Comparison of ENCODE assay signal across 8 cellular contexts in the genomic region with DNA sequence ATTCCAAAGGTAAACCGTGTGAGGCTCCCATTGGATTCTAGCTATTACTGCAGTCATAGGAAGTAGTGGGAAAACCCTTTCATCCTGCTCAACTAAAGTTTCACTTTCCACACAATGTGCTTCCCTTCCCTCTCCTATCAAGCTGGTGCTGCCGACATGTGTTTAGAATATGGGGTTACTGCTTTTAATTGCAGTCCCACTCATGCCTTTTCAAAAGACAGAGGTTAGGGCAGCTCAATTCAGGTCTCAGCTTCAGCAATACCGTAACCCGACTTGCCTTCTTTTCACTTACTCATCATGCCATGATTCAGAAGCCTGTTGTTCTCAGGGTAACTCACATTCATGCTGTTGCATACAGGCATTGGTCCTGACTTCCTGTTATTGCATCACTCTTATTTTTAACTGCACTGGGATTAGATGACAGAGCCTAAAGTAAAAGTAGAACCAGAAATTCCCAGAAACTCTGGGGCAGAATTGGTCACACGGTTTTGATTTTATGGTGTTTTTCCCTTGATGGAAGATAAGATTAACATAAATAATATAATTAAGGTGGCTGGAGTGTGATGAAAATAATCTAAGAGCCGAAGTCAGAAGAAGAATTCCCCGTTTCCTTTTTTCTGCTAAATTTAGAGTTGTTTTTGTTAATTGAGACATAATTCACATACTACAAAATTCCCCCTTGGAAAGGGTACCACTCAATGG. TPM values are rescaled to one million over a fixed set of nuclear protein-coding genes. Genes with fewer than 3 reads are reported as not detected.
DNase-seq lines count a peak whose midpoint lies in the region; ATAC-seq and TF ChIP-seq lines count a peak whose summit lies in the region.

No MANE protein-coding gene starts in this region.

- H3K27ac ChIP-seq in body of pancreas (peak overlapping the region; percentile 65 to 85 (median 73)), transverse colon (peak overlapping the region; percentile 62 to 80 (median 66))

- H3K4me1 ChIP-seq in body of pancreas = peaks cover 37% of the 10 kb centered on the region
- H3K4me1 ChIP-seq in transverse colon = peaks cover 4 to 60% (median 22%) of the 10 kb centered on the region in 4 donors

- no peaks in the 10 kb centered on the region for H3K27me3 ChIP-seq in body of pancreas
- H3K27me3 ChIP-seq in transverse colon = no peaks in the 10 kb centered on the region

- intact Hi-C loops in body of pancreas (cut with DNase I) (no loop called here), left colon (cut with DNase I, micrococcal nuclease) (no loop called here), transverse colon (cut with DNase I; ENCODE audit: low total_unique reads) (no loop called here), posterior vena cava (cut with DNase I) (no loop called here)

- peak; percentile 79 for ATAC-seq in body of pancreas
- ATAC-seq in left colon = peak; percentile 58
- ATAC-seq in GM21619 (IDR thresholded peaks at IDR 0.05; ENCODE audit: unreplicated experiment) = no peak
- ATAC-seq in GM21528 (IDR thresholded peaks at IDR 0.05; ENCODE audit: low FRiP score, unreplicated experiment) = no peak

- in situ Hi-C loops in transverse colon (cut with MboI; ENCODE audit: low pct_ligation_motif_present in 1 of 4, low pct_unique_long_range_greater_than_20kb in 1 of 4, low sequenced_read_pairs in 3 of 4) = no loop called here

- DNase-seq in EL (peak; percentile 92), NCI-H774 (lab: John Stamatoyannopoulos, UW) (peak; percentile 20), body of pancreas (peak in 3 of 4 donors; percentile 29 to 62 (median 56)), left colon (no peak), transverse colon (no peak), posterior vena cava (ENCODE audit: low spot score) (no peak)

- H3K4me3 ChIP-seq in body of pancreas (no peak overlapping the region), transverse colon (peak overlapping the region in 1 of 4 donors; percentile 18)

- H3K9me3 ChIP-seq in body of pancreas (no peaks in the 10 kb centered on the region), transverse colon (no peaks in the 10 kb centered on the region)

- TF ChIP-seq POLR2A in body of pancreas (IDR thresholded peaks at IDR 0.05) (peak in 1 of 3 donors; percentile 35), transverse colon (IDR thresholded peaks at IDR 0.05) (no peak)

- TF ChIP-seq EP300 in transverse colon (IDR thresholded peaks at IDR 0.05; ENCODE audit: low read depth) = no peak

- 62 to 64% methylated on average over 7 of the region's 7 CpGs for WGBS in body of pancreas, 2 donors
- 27 to 30% methylated on average over 6 to 7 of the region's 7 CpGs for WGBS in transverse colon (ENCODE audit: low coverage in 1 of 2), 2 donors

- H3K36me3 ChIP-seq in body of pancreas (replicated peaks in 1 of 2; ENCODE audit: insufficient read depth in 1 of 2, low read depth in 2 of 2) (no peaks in the 10 kb centered on the region), transverse colon (no peaks in the 10 kb centered on the region)

- TF ChIP-seq CTCF in body of pancreas (IDR thresholded peaks at IDR 0.05) (no peak), transverse colon (IDR thresholded peaks at IDR 0.05) (no peak)

RNA-seq across cellular contexts. Expression of a gene that starts 45.7 kb away (rescaled TPM):
- total RNA-seq in body of pancreas = 100 to 1,000 TPM in 1 of 2 donors, 10 to 100 TPM in 1; 75.8 to 142 TPM
- 1 to 10 TPM; 1.7 to 2.8 TPM for total RNA-seq in left colon
- total RNA-seq in transverse colon = 10 to 100 TPM in 1 of 4 donors, 1 to 10 TPM in 2, not detected in 1; 2.5 to 29.9 (median 2.7) TPM
- total RNA-seq in posterior vena cava = 1 to 10 TPM; 1.1 to 2.0 TPM

RNA-seq across cellular contexts. Expression of a gene that starts 52.6 kb away (rescaled TPM):
- total RNA-seq in body of pancreas (1 to 10 TPM; 1.6 to 2.1 TPM), left colon (1 to 10 TPM in 1 of 2 donors, under 1 TPM in 1; 0.22 to 1.1 TPM), transverse colon (1 to 10 TPM in 1 of 4 donors, under 1 TPM in 3; 0.14 to 2.8 (median 0.77) TPM), posterior vena cava (not detected)

RNA-seq across cellular contexts. Expression of a gene that starts 59.1 kb away (rescaled TPM):
- total RNA-seq in body of pancreas (10 to 100 TPM; 67.2 to 68.6 TPM), left colon (10 to 100 TPM; 55.2 to 57.2 TPM), transverse colon (100 to 1,000 TPM in 1 of 4 donors, 10 to 100 TPM in 3; 48.3 to 105 (median 73.2) TPM), posterior vena cava (10 to 100 TPM; 89.2 to 93.0 TPM)

Comparison
In these comparisons a context has a peak if more than half of its experiments do, and no peak if none do; other contexts are left out.
1. DNase-seq: peak in EL (single experiment), NCI-H774 (single experiment) and body of pancreas (3 of 4); none in left colon (0 of 2), transverse colon (single experiment) and posterior vena cava (single experiment).
2. ATAC-seq: peak in body of pancreas (single experiment) and left colon (single experiment); none in GM21619 (single experiment) and GM21528 (single experiment).